ENCODE assay signal across 1 cellular context in the genomic region with DNA sequence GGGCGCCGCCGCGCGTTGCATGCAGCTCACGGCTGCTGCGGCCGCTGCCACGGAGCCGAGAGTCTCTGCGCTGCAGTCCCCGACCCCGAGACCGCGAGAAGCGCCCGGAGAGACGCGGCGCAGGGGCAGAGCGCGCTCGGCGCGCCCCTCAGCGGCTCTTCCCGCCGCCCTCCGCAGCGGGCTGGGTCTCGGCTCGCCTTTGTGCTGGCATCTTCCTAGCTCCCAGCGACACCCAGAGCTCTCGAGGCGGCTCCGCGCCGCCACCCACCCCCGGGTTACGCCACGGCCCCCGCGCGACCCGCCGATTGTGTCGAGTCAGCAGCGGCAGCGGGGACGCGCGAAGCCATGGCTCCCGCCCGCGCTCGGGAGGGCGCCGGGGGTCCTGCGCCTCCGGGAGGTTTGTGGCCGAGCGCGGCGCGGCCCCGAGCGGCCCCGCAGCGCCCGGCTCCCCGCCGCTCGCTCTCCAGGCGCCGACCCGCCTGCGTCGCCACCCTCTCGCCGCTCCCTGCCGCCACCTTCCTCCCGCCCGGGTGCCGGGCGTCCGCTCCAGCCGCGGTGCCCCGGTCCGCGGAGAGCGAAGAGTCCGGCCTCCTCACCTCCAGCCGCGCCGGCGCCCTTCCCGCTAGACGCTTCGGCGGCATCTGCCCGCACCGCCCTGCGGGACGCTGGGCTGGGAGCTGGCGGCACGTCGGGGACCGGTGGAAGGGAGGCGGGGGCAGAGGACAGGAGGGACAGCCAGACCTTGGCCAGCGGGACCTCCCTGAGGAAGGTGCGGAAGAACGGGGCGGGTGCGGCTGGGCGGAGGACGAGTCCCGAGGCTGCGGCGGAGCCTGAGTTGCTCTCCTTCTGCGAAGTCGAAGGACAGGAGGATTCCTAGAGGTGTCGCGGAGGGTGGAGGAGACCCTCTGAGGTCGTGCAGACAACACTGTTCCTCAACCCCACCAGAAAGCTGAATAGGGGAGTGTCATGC.
TF ChIP-seq lines count a peak whose summit lies in the region.

HECW2 (minus strand) TSS at position 643 of the 970 bp plus-strand sequence.

TF ChIP-seq in WTC11, 78 proteins besides CTCF, POLR2A, EP300 and RAD21 (continued from another document):
- TF ChIP-seq, protein P1, sequence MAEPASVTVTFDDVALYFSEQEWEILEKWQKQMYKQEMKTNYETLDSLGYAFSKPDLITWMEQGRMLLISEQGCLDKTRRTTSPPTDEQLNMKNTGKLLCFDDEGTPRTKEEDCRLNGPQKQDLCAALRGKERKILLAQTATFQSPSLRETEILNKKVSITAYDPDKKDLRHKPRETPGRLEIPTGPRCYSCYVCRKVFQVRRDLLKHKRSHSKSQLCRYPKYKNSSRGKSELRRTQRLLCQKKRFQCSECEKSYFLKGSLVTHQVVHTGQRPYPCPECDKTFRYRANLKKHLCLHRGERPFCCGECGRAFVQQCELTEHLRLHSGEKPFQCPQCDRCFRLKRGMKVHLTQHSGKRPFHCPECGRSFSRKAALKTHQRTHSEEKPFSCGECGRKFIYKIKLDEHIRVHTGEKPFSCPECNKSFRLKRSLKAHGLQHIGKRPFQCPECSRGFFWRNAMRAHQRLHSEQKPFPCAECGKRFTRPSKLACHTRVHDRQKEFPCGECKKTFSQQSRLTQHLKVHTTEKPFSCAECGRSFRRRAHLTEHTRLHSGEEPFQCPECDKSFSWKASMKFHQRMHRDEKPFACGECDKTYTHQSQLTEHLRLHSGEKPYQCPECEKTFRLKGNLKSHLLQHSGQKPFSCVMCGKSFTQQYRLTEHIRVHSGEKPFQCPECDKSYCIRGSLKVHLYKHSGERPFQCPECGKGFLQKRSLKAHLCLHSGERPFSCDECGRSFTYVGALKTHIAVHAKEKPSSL (CRISPR knock-in tag; conservative IDR thresholded peaks at IDR 0.05), result no peak
- TF ChIP-seq MLX (CRISPR knock-in tag; IDR thresholded peaks at IDR 0.05), result 0 out of 2 replicates have a peak, but pooled peaks have one; percentile 32
